In the genomic region with DNA sequence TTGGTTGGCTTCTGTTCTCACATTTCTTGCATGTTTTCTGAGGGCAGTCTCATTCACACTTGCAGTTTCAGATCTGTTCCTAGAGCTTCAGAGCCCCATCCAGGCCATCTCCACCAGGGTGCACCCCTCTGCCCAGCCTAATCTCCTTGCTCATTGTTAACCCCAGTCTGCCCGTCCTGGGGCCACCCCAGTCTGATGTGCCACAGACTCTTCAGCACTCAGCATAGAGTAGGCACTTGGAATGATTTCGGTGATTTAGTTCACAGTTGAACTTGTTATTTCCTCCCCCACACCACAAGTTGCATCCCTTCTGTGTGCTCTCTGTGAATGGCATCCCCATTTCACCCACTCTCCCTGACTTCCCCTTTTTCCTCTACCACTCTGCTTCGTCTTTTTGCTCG, we compare ENCODE assay signal across 9 cellular contexts. TPM values are rescaled to one million over a fixed set of nuclear protein-coding genes. Genes with fewer than 3 reads are reported as not detected.
DNase-seq lines count a peak whose midpoint lies in the region; ATAC-seq and TF ChIP-seq lines count a peak whose summit lies in the region.
"Had no signal": no experiment of that assay in that cellular context is flagged by ENCODE, and none has a peak within 500 bp of the region (broad histone marks: within the 10 kb centered on the region; RNA-seq: fewer than 3 reads in every experiment).

No MANE protein-coding gene starts in this region.

- H3K27ac ChIP-seq in vagina = no peak overlapping the region

- H3K4me1 ChIP-seq in vagina = peaks cover 31% of the 10 kb centered on the region

- no peaks in the 10 kb centered on the region for H3K36me3 ChIP-seq in vagina

- H3K27me3 Mint-ChIP-seq in CD14-positive monocyte (ENCODE audit: low read depth in 3 of 3) (peaks cover 0 to 3% (median 0%) of the 10 kb centered on the region in 3 donors), T-helper 17 cell (no peaks in the 10 kb centered on the region)
- H3K27me3 Mint-ChIP-seq: CD4-positive, alpha-beta T cell had no signal

- H3K4me3 Mint-ChIP-seq in CD14-positive monocyte = peak overlapping the region; percentile 44 to 73
- H3K4me3 Mint-ChIP-seq in T-helper 17 cell = peak overlapping the region; percentile 33
- H3K4me3 Mint-ChIP-seq: CD4-positive, alpha-beta T cell had no signal

- peaks cover 31% of the 10 kb centered on the region for H3K4me1 Mint-ChIP-seq in CD14-positive monocyte
- peaks cover 46% of the 10 kb centered on the region for H3K4me1 Mint-ChIP-seq in T-helper 17 cell

- TF ChIP-seq CTCF in CD14-positive monocyte (IDR thresholded peaks at IDR 0.05) (no peak), vagina (IDR thresholded peaks at IDR 0.05) (no peak)

- DNase-seq in CD14-positive monocyte (ENCODE audit: low spot score) = no peak
- no peak for DNase-seq in T-helper 17 cell
- DNase-seq in NCI-H82 (lab: John Stamatoyannopoulos, UW) = no peak
- no peak for DNase-seq in C1 segment of cervical spinal cord (lab: John Stamatoyannopoulos, UW)
- DNase-seq in vagina (ENCODE audit: extremely low spot score in 2 of 2) = no peak
- DNase-seq: CD4-positive, alpha-beta T cell had no signal

- no peaks in the 10 kb centered on the region for H3K27me3 ChIP-seq in vagina

- H3K36me3 Mint-ChIP-seq in CD14-positive monocyte = peaks cover 2 to 8% of the 10 kb centered on the region in 2 donors
- peaks cover 4% of the 10 kb centered on the region for H3K36me3 Mint-ChIP-seq in T-helper 17 cell (ENCODE audit: low read depth)

- intact Hi-C loops in CD14-positive monocyte (cut with micrococcal nuclease) = loop anchor here in 1 of 2 donors (5.0 kb wide), 1 partner anchor 40 kb away; a partner anchor contains a TSS
- intact Hi-C loops in vagina (cut with DNase I) = no loop called here

- H3K27ac Mint-ChIP-seq in CD14-positive monocyte (peak overlapping the region in 6 of 7 donors; percentile 1 to 78 (median 70)), T-helper 17 cell (peak overlapping the region; percentile 1)
- H3K27ac Mint-ChIP-seq: CD4-positive, alpha-beta T cell had no signal

- H3K9me3 Mint-ChIP-seq in CD14-positive monocyte = no peaks in the 10 kb centered on the region
- H3K9me3 Mint-ChIP-seq: CD4-positive, alpha-beta T cell had no signal

- no peaks in the 10 kb centered on the region for H3K9me3 ChIP-seq in T-helper 17 cell (ENCODE audit: control insufficient read depth, low read length, poor library complexity, severe bottlenecking)
- H3K9me3 ChIP-seq in vagina = no peaks in the 10 kb centered on the region

- ATAC-seq in GM19372 (IDR thresholded peaks at IDR 0.05; ENCODE audit: low read depth, unreplicated experiment) = peak; percentile 86
- peak; percentile 72 for ATAC-seq in HG03095 (IDR thresholded peaks at IDR 0.05; ENCODE audit: unreplicated experiment)
- ATAC-seq in T-helper 17 cell = no peak
- no peak for ATAC-seq in SK-N-SH treated with all-trans-retinoic acid at 6 μM for 48 hours

- TF ChIP-seq POLR2A in vagina (IDR thresholded peaks at IDR 0.05) = no peak

- no peak overlapping the region for H3K4me3 ChIP-seq in vagina

TF ChIP-seq in SK-N-SH treated with all-trans-retinoic acid at 6 μM for 48 hours, 23 proteins besides CTCF, POLR2A, EP300 and RAD21:
- TF ChIP-seq, protein P1, sequence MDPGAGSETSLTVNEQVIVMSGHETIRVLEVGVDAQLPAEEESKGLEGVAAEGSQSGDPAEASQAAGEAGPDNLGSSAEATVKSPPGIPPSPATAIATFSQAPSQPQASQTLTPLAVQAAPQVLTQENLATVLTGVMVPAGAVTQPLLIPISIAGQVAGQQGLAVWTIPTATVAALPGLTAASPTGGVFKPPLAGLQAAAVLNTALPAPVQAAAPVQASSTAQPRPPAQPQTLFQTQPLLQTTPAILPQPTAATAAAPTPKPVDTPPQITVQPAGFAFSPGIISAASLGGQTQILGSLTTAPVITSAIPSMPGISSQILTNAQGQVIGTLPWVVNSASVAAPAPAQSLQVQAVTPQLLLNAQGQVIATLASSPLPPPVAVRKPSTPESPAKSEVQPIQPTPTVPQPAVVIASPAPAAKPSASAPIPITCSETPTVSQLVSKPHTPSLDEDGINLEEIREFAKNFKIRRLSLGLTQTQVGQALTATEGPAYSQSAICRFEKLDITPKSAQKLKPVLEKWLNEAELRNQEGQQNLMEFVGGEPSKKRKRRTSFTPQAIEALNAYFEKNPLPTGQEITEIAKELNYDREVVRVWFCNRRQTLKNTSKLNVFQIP (CRISPR knock-in tag; IDR thresholded peaks at IDR 0.05; ENCODE audit: borderline replicate concordance, low read depth) = no peak

RNA-seq across cellular contexts. Expression of a gene that starts 41.3 kb away (rescaled TPM):
- 10 to 100 TPM; 34.1 to 48.7 TPM for polyA plus RNA-seq in CD14-positive monocyte
- total RNA-seq in T-helper 17 cell (10 to 100 TPM; 32.2 to 69.5 TPM), vagina (48.4 TPM)

Comparison
In these comparisons a context has a peak if more than half of its experiments do, and no peak if none do; other contexts are left out.
1. ATAC-seq: peak in GM19372 (single experiment) and HG03095 (single experiment); none in T-helper 17 cell (single experiment) and SK-N-SH treated with all-trans-retinoic acid at 6 μM for 48 hours (single experiment).